Comparison of ENCODE assay signal across 28 cellular contexts in genomic region chr21:31455506-31455905, GRCh38.
"Had no signal": no experiment of that assay in that cellular context is flagged by ENCODE, and none has a peak within 500 bp of the region (broad histone marks: within the 10 kb centered on the region; RNA-seq: fewer than 3 reads in every experiment).

No MANE protein-coding gene starts in this region.

- H3K36me3 Mint-ChIP-seq: stimulated activated memory B cell treated with anti-CD40 and anti-IgM and Interleukin-4, amounts not matched to agents 10 μg/mL and 1 μg/mL and 100 μg/mL, for 72 hours had no signal

- H3K4me3 ChIP-seq: lower lobe of right lung, neural progenitor cell, right atrium auricular region, right lobe of liver, smooth muscle cell, thyroid gland, transverse colon, upper lobe of left lung had no signal

- H3K36me3 ChIP-seq: lower lobe of right lung, neural progenitor cell, neutrophil, right atrium auricular region, right lobe of liver, thyroid gland, transverse colon, upper lobe of left lung had no signal

- H3K27me3 ChIP-seq: neural progenitor cell, neutrophil, right atrium auricular region, right lobe of liver, thyroid gland, transverse colon, upper lobe of left lung had no signal

- DNase-seq: hippocampal formation; kidney glomerular epithelial cell; left cardiac atrium; left ventricle myocardium superior; lower lobe of right lung; mammary epithelial cell; mesenchymal stem cell; naive thymus-derived CD8-positive, alpha-beta T cell; occipital lobe; right lobe of liver; stimulated activated CD4-positive, alpha-beta T cell treated with anti-CD3 and anti-CD28 coated beads, Interleukin-1b, Interleukin-23, amount 100 ng/mL, for 48 hours; stimulated activated CD4-positive, alpha-beta T cell treated with anti-CD3 and anti-CD28 coated beads, Interleukin-2, amount 100 ng/mL, for 48 hours; stimulated activated CD4-positive, alpha-beta T cell treated with anti-CD3 and anti-CD28 coated beads, Interleukin-4, amount 100 ng/mL, for 4 hours; stimulated activated CD8-positive, alpha-beta memory T cell treated with anti-CD3 and anti-CD28 coated beads, Interleukin-4, amount 100 ng/mL, for 48 hours; stimulated activated naive CD4-positive, alpha-beta T cell treated with Interleukin-2 at 50 U/mL for 16 hours; stimulated activated naive CD8-positive, alpha-beta T cell treated with anti-CD3 and anti-CD28 coated beads, Interleukin-15, amount 100 ng/mL, for 72 hours; thyroid gland; transverse colon had no signal

- H3K4me3 Mint-ChIP-seq: naive thymus-derived CD8-positive, alpha-beta T cell; nephron; neural progenitor cell; stimulated activated memory B cell treated with anti-CD40 and anti-IgM and Interleukin-4, amounts not matched to agents 10 μg/mL and 1 μg/mL and 100 μg/mL, for 72 hours; stimulated activated naive CD8-positive, alpha-beta T cell treated with anti-CD3 and anti-CD28 coated beads, Interleukin-15, amount 100 ng/mL, for 72 hours had no signal

- ATAC-seq: left cardiac atrium; left lobe of liver; left ventricle myocardium superior; lower lobe of right lung; naive thymus-derived CD8-positive, alpha-beta T cell; right lobe of liver; stimulated activated memory B cell treated with anti-CD40 and anti-IgM and Interleukin-4, amounts not matched to agents 10 μg/mL and 1 μg/mL and 100 μg/mL, for 72 hours; stimulated activated naive CD8-positive, alpha-beta T cell treated with anti-CD3 and anti-CD28 coated beads, Interleukin-15, amount 100 ng/mL, for 72 hours had no signal

- H3K27me3 Mint-ChIP-seq: naive thymus-derived CD8-positive, alpha-beta T cell; progenitor cell of endocrine pancreas; stimulated activated memory B cell treated with anti-CD40 and anti-IgM and Interleukin-4, amounts not matched to agents 10 μg/mL and 1 μg/mL and 100 μg/mL, for 72 hours; stimulated activated naive CD8-positive, alpha-beta T cell treated with anti-CD3 and anti-CD28 coated beads, Interleukin-15, amount 100 ng/mL, for 72 hours had no signal

- H3K4me1 Mint-ChIP-seq: stimulated activated memory B cell treated with anti-CD40 and anti-IgM and Interleukin-4, amounts not matched to agents 10 μg/mL and 1 μg/mL and 100 μg/mL, for 72 hours had no signal

- H3K9me3 Mint-ChIP-seq: nephron had no signal

- H3K27ac ChIP-seq: lower lobe of right lung, neural progenitor cell, neutrophil, parathyroid adenoma, right atrium auricular region, right lobe of liver, thyroid gland, transverse colon, upper lobe of left lung had no signal

- H3K27ac Mint-ChIP-seq: nephron; neural progenitor cell; progenitor cell of endocrine pancreas; stimulated activated memory B cell treated with anti-CD40 and anti-IgM and Interleukin-4, amounts not matched to agents 10 μg/mL and 1 μg/mL and 100 μg/mL, for 72 hours; stimulated activated naive CD8-positive, alpha-beta T cell treated with anti-CD3 and anti-CD28 coated beads, Interleukin-15, amount 100 ng/mL, for 72 hours had no signal

- H3K9me3 ChIP-seq: lower lobe of right lung, neutrophil, right atrium auricular region, right lobe of liver, thyroid gland, transverse colon, upper lobe of left lung had no signal

- H3K4me1 ChIP-seq: lower lobe of right lung, neural progenitor cell, parathyroid adenoma, right atrium auricular region, thyroid gland, transverse colon, upper lobe of left lung had no signal
